15 cellular contexts compared by ENCODE assay signal in the genomic region with DNA sequence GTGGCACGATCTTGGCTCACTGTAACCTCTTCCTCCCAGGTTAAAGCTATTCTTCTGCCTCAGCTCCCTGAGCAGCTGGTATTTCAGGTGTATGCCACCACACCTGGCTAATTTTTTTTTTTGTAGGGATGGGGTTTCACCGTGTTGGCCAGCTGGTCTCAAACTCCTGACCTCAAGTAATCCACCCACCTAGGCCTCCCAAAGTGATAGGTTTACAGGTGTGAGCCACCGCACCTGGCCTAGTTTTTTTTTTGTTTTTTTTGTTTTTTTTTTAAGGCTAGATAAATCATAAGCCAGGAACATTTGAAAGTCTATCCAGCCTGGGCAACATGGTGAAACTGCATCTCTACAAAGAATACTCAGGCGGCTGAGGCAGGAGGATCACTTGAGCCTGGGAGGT. TPM values are rescaled to one million over a fixed set of nuclear protein-coding genes. Genes with fewer than 3 reads are reported as not detected.
DNase-seq lines count a peak whose midpoint lies in the region; ATAC-seq and TF ChIP-seq lines count a peak whose summit lies in the region.
"Had no signal": no experiment of that assay in that cellular context is flagged by ENCODE, and none has a peak within 500 bp of the region (broad histone marks: within the 10 kb centered on the region; RNA-seq: fewer than 3 reads in every experiment).

No MANE protein-coding gene starts in this region.

- no peak overlapping the region for H3K4me3 Mint-ChIP-seq in activated T-cell treated with anti-CD3 and anti-CD28 coated beads, Interleukin-2, amount 50 U/mL, for 24 hours
- no peak overlapping the region for H3K4me3 Mint-ChIP-seq in activated T-cell treated with anti-CD3 and anti-CD28 coated beads, Interleukin-2, amount 50 U/mL, for 72 hours
- H3K4me3 Mint-ChIP-seq in GM23338: no peak overlapping the region
- H3K4me3 Mint-ChIP-seq: B cell; CD4-positive, CD25-positive, alpha-beta regulatory T cell; CD8-positive, alpha-beta T cell had no signal

- H3K36me3 Mint-ChIP-seq in activated T-cell treated with anti-CD3 and anti-CD28 coated beads, Interleukin-2, amount 50 U/mL, for 24 hours (ENCODE audit: low read depth): peaks cover 89% of the 10 kb centered on the region
- H3K36me3 Mint-ChIP-seq in activated T-cell treated with anti-CD3 and anti-CD28 coated beads, Interleukin-2, amount 50 U/mL, for 72 hours (ENCODE audit: insufficient read depth in 2 of 2): peaks cover 7 to 19% of the 10 kb centered on the region in 2 donors
- H3K36me3 Mint-ChIP-seq in GM23338 (ENCODE audit: low read depth): peaks cover 78% of the 10 kb centered on the region

- no peaks in the 10 kb centered on the region for H3K9me3 Mint-ChIP-seq in activated T-cell treated with anti-CD3 and anti-CD28 coated beads, Interleukin-2, amount 50 U/mL, for 24 hours
- no peaks in the 10 kb centered on the region for H3K9me3 Mint-ChIP-seq in activated T-cell treated with anti-CD3 and anti-CD28 coated beads, Interleukin-2, amount 50 U/mL, for 72 hours
- H3K9me3 Mint-ChIP-seq in GM23338: no peaks in the 10 kb centered on the region
- H3K9me3 Mint-ChIP-seq: CD4-positive, CD25-positive, alpha-beta regulatory T cell; CD8-positive, alpha-beta T cell had no signal

- peaks cover 12% of the 10 kb centered on the region for H4K20me1 ChIP-seq in GM23338 (replicated peaks; ENCODE audit: insufficient read depth)

- TF ChIP-seq CTCF in GM23338 (conservative IDR thresholded peaks at IDR 0.05; ENCODE audit: low read depth in 2 of 2): no peak
- no peak for TF ChIP-seq CTCF in RWPE1 (conservative IDR thresholded peaks at IDR 0.05; ENCODE audit: low read depth)

- peaks cover 27% of the 10 kb centered on the region for H3K36me3 ChIP-seq in GM23338 (ENCODE audit: insufficient read depth)

- H3K4me1 Mint-ChIP-seq in activated T-cell treated with anti-CD3 and anti-CD28 coated beads, Interleukin-2, amount 50 U/mL, for 24 hours (ENCODE audit: low read depth): peaks cover 5% of the 10 kb centered on the region
- no peaks in the 10 kb centered on the region for H3K4me1 Mint-ChIP-seq in activated T-cell treated with anti-CD3 and anti-CD28 coated beads, Interleukin-2, amount 50 U/mL, for 72 hours (ENCODE audit: low read depth)
- H3K4me1 Mint-ChIP-seq in GM23338: no peaks in the 10 kb centered on the region
- H3K4me1 Mint-ChIP-seq: B cell had no signal

- no peaks in the 10 kb centered on the region for H3K79me2 ChIP-seq in GM23338 (replicated peaks; ENCODE audit: insufficient read depth)

- H2AFZ ChIP-seq in GM23338: no peak overlapping the region

- H3K9me2 ChIP-seq in GM23338 (ENCODE audit: insufficient read depth): no peaks in the 10 kb centered on the region

- ATAC-seq in activated T-cell treated with anti-CD3 and anti-CD28 coated beads, Interleukin-2, amount 50 U/mL, for 72 hours (replicated peaks in 1 of 2): no peak
- ATAC-seq in GM23338: no peak
- ATAC-seq: CD8-positive, alpha-beta T cell had no signal

- no peak for DNase-seq in activated T-cell treated with anti-CD3 and anti-CD28 coated beads, Interleukin-2, amount 50 U/mL, for 24 hours
- no peak for DNase-seq in activated T-cell treated with anti-CD3 and anti-CD28 coated beads, Interleukin-2, amount 50 U/mL, for 72 hours
- DNase-seq in GM23338 (ENCODE audit: low spot score) (no peak), RWPE1 (ENCODE audit: low spot score) (no peak), NCI-H2107 (lab: John Stamatoyannopoulos, UW) (no peak), NCI-H2029 (lab: John Stamatoyannopoulos, UW) (no peak)
- DNase-seq: CD4-positive, CD25-positive, alpha-beta regulatory T cell; CD8-positive, alpha-beta T cell; DMS 273 treated with DMSO at 0.1 percent for 48 hours; DND-41; H7; HCEC 1CT had no signal

- H3K27me3 ChIP-seq in GM23338 (ENCODE audit: insufficient read depth): no peaks in the 10 kb centered on the region
- H3K27me3 ChIP-seq: BLaER1 had no signal

- POLR2A ChIA-PET in RWPE1 (lab: Yijun Ruan, JAX; ENCODE audit: low non-redundant PET): interaction anchor here (0.5 to 0.6 kb wide), 2 partner anchors 492 to 580 kb away, joined by 3 to 5 read pairs; no protein-coding TSS in a partner anchor

- H3K27ac ChIP-seq in GM23338 (ENCODE audit: low read depth) (0 out of 2 replicates have a peak overlapping the region, but pooled peaks have one; percentile 59), RWPE1 (peak overlapping the region; percentile 18)
- H3K27ac ChIP-seq: BLaER1, C4-2B had no signal

- no peak overlapping the region for H3K4me2 ChIP-seq in GM23338
- H3K4me2 ChIP-seq: BLaER1 had no signal

- H3K4me1 ChIP-seq in GM23338 (ENCODE audit: insufficient read depth): no peaks in the 10 kb centered on the region
- H3K4me1 ChIP-seq: BLaER1 had no signal

- no peaks in the 10 kb centered on the region for H3K27me3 Mint-ChIP-seq in activated T-cell treated with anti-CD3 and anti-CD28 coated beads, Interleukin-2, amount 50 U/mL, for 24 hours
- no peaks in the 10 kb centered on the region for H3K27me3 Mint-ChIP-seq in activated T-cell treated with anti-CD3 and anti-CD28 coated beads, Interleukin-2, amount 50 U/mL, for 72 hours (ENCODE audit: low read depth)
- peaks cover 3% of the 10 kb centered on the region for H3K27me3 Mint-ChIP-seq in GM23338 (ENCODE audit: insufficient read depth, low read depth, poor library complexity)
- H3K27me3 Mint-ChIP-seq: B cell; CD4-positive, CD25-positive, alpha-beta regulatory T cell had no signal

- H3K4me3 ChIP-seq in GM23338: no peak overlapping the region
- H3K4me3 ChIP-seq: BLaER1 had no signal

- H3K27ac Mint-ChIP-seq in activated T-cell treated with anti-CD3 and anti-CD28 coated beads, Interleukin-2, amount 50 U/mL, for 24 hours: peak overlapping the region; percentile 14
- H3K27ac Mint-ChIP-seq in activated T-cell treated with anti-CD3 and anti-CD28 coated beads, Interleukin-2, amount 50 U/mL, for 72 hours: no peak overlapping the region
- H3K27ac Mint-ChIP-seq in GM23338: no peak overlapping the region
- H3K27ac Mint-ChIP-seq: B cell; CD8-positive, alpha-beta T cell had no signal

- H3F3A ChIP-seq in GM23338 (replicated peaks; ENCODE audit: low read depth): peaks cover 21% of the 10 kb centered on the region

- CTCF ChIA-PET in RWPE1 (lab: Yijun Ruan, JAX): interaction anchor here (0.6 kb wide), 1 partner anchor 97 kb away, joined by 3 read pairs; no protein-coding TSS in a partner anchor

TF ChIP-seq in GM23338, 12 proteins besides CTCF, POLR2A, EP300 and RAD21 (continues in another document):
- TF ChIP-seq POLR2AphosphoS5 (IDR thresholded peaks at IDR 0.05; ENCODE audit: low read depth): no peak
- TF ChIP-seq, protein P1, sequence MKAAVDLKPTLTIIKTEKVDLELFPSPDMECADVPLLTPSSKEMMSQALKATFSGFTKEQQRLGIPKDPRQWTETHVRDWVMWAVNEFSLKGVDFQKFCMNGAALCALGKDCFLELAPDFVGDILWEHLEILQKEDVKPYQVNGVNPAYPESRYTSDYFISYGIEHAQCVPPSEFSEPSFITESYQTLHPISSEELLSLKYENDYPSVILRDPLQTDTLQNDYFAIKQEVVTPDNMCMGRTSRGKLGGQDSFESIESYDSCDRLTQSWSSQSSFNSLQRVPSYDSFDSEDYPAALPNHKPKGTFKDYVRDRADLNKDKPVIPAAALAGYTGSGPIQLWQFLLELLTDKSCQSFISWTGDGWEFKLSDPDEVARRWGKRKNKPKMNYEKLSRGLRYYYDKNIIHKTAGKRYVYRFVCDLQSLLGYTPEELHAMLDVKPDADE (IDR thresholded peaks at IDR 0.05): no peak
- TF ChIP-seq, protein P2, sequence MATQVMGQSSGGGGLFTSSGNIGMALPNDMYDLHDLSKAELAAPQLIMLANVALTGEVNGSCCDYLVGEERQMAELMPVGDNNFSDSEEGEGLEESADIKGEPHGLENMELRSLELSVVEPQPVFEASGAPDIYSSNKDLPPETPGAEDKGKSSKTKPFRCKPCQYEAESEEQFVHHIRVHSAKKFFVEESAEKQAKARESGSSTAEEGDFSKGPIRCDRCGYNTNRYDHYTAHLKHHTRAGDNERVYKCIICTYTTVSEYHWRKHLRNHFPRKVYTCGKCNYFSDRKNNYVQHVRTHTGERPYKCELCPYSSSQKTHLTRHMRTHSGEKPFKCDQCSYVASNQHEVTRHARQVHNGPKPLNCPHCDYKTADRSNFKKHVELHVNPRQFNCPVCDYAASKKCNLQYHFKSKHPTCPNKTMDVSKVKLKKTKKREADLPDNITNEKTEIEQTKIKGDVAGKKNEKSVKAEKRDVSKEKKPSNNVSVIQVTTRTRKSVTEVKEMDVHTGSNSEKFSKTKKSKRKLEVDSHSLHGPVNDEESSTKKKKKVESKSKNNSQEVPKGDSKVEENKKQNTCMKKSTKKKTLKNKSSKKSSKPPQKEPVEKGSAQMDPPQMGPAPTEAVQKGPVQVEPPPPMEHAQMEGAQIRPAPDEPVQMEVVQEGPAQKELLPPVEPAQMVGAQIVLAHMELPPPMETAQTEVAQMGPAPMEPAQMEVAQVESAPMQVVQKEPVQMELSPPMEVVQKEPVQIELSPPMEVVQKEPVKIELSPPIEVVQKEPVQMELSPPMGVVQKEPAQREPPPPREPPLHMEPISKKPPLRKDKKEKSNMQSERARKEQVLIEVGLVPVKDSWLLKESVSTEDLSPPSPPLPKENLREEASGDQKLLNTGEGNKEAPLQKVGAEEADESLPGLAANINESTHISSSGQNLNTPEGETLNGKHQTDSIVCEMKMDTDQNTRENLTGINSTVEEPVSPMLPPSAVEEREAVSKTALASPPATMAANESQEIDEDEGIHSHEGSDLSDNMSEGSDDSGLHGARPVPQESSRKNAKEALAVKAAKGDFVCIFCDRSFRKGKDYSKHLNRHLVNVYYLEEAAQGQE (IDR thresholded peaks at IDR 0.05; ENCODE audit: unreplicated experiment): no peak

RNA-seq across cellular contexts. Expression of a gene that starts 10.9 kb away (rescaled TPM):
- total RNA-seq in activated T-cell treated with anti-CD3 and anti-CD28 coated beads, Interleukin-2, amount 50 U/mL, for 72 hours: 10 to 100 TPM; 43.4 to 54.2 TPM
- total RNA-seq in GM23338 (2014; rRNA removed; shearing (Covaris generic)): 98.6 and 106 TPM in 2 replicates
- 63.8 and 64.7 TPM in 2 replicates for polyA plus RNA-seq in GM23338 (2016; fragmentation: Nextera tagmentation; extraction: Ambion mirVana)

RNA-seq across cellular contexts. Expression of a gene that starts 18.3 kb away (rescaled TPM):
- total RNA-seq in activated T-cell treated with anti-CD3 and anti-CD28 coated beads, Interleukin-2, amount 50 U/mL, for 72 hours: 10 to 100 TPM; 62.5 to 68.9 TPM
- 182 and 184 TPM in 2 replicates for total RNA-seq in GM23338 (2014; rRNA removed; shearing (Covaris generic))
- 86.2 and 88.2 TPM in 2 replicates for polyA plus RNA-seq in GM23338 (2016; fragmentation: Nextera tagmentation; extraction: Ambion mirVana)

RNA-seq across cellular contexts. Expression of a gene that starts 18.6 kb away (rescaled TPM):
- 10 to 100 TPM; 42.1 to 53.7 TPM for total RNA-seq in activated T-cell treated with anti-CD3 and anti-CD28 coated beads, Interleukin-2, amount 50 U/mL, for 72 hours
- total RNA-seq in GM23338 (2014; rRNA removed; shearing (Covaris generic)): 65.6 and 70.5 TPM in 2 replicates
- polyA plus RNA-seq in GM23338 (2016; fragmentation: Nextera tagmentation; extraction: Ambion mirVana): 205 and 215 TPM in 2 replicates

RNA-seq across cellular contexts. Expression of a gene that starts 21.3 kb away (rescaled TPM):
- 10 to 100 TPM; 16.8 to 19.7 TPM for total RNA-seq in activated T-cell treated with anti-CD3 and anti-CD28 coated beads, Interleukin-2, amount 50 U/mL, for 72 hours
- 9.7 and 13.2 TPM in 2 replicates for total RNA-seq in GM23338 (2014; rRNA removed; shearing (Covaris generic))
- 2.8 and 3.4 TPM in 2 replicates for polyA plus RNA-seq in GM23338 (2016; fragmentation: Nextera tagmentation; extraction: Ambion mirVana)

RNA-seq across cellular contexts. Expression of a gene that starts 26.9 kb away (rescaled TPM):
- 10 to 100 TPM; 85.0 to 85.7 TPM for total RNA-seq in activated T-cell treated with anti-CD3 and anti-CD28 coated beads, Interleukin-2, amount 50 U/mL, for 72 hours
- 32.3 and 40.4 TPM in 2 replicates for total RNA-seq in GM23338 (2014; rRNA removed; shearing (Covaris generic))
- polyA plus RNA-seq in GM23338 (2016; fragmentation: Nextera tagmentation; extraction: Ambion mirVana): 127 and 128 TPM in 2 replicates
